1 cellular context compared by ENCODE assay signal in genomic region chr1:161045749-161046573, GRCh38.
A peak's percentile ranks its signal among the peaks of the same experiment; 100 is the strongest.
TF ChIP-seq lines count a peak whose summit lies in the region.

TSS of gene USF1 (minus strand) at chr1:161045977. CDS start at chr1:161043275, 2,702 bp downstream.

TF ChIP-seq in HepG2, 621 proteins besides CTCF, POLR2A, EP300 and RAD21 (continued from another document and continues in another):
- TF ChIP-seq ZC3H13 (CRISPR knock-in tag; IDR thresholded peaks at IDR 0.05) (no peak), ZNF292 (CRISPR knock-in tag; IDR thresholded peaks at IDR 0.05; ENCODE audit: borderline replicate concordance, low read depth) (no peak), ETV6 (CRISPR knock-in tag; conservative IDR thresholded peaks at IDR 0.05) (no peak), RBM39 (IDR thresholded peaks at IDR 0.05; ENCODE audit: low read depth, low read length, poor library complexity, severe bottlenecking) (peak; percentile 19), TAF1 (CRISPR knock-in tag; IDR thresholded peaks at IDR 0.05) (peak; percentile 76), EZH2 (conservative IDR thresholded peaks at IDR 0.05; ENCODE audit: low read depth, low read length) (no peak), ZNF792 (CRISPR knock-in tag; IDR thresholded peaks at IDR 0.05) (no peak; the same call in 1 of the 2 replicates), CAMTA2 (CRISPR knock-in tag; IDR thresholded peaks at IDR 0.05; ENCODE audit: borderline replicate concordance) (no peak), ATF6 (CRISPR knock-in tag; conservative IDR thresholded peaks at IDR 0.05) (no peak), ZFP37 (CRISPR knock-in tag; IDR thresholded peaks at IDR 0.05; ENCODE audit: borderline replicate concordance) (no peak), ZNF563 (CRISPR knock-in tag; IDR thresholded peaks at IDR 0.05) (0 out of 2 replicates have a peak, but pooled peaks have one; percentile 7), HNRNPUL1 (IDR thresholded peaks at IDR 0.05; ENCODE audit: low read depth, low read length) (no peak), ZNF234 (CRISPR knock-in tag; conservative IDR thresholded peaks at IDR 0.05) (no peak), ZNF709 (CRISPR knock-in tag; IDR thresholded peaks at IDR 0.05) (no peak), ZNF451 (CRISPR knock-in tag; IDR thresholded peaks at IDR 0.05) (no peak), THYN1 (CRISPR knock-in tag; IDR thresholded peaks at IDR 0.05; ENCODE audit: borderline replicate concordance, low read depth) (0 out of 2 replicates have a peak, but pooled peaks have one; percentile 37), CREM (IDR thresholded peaks at IDR 0.05) (peak; percentile 91), CREM (CRISPR knock-in tag; IDR thresholded peaks at IDR 0.05) (no peak), ZNF367 (CRISPR knock-in tag; IDR thresholded peaks at IDR 0.05; ENCODE audit: borderline replicate concordance) (no peak), NR2F1 (CRISPR knock-in tag; IDR thresholded peaks at IDR 0.05) (peak in 1 of 2 experiments; percentile 39; a peak in 1 of 4 replicates), GABPA (IDR thresholded peaks at IDR 0.05; ENCODE audit: low read depth, low read length) (peak; percentile 91), GABPA (CRISPR knock-in tag; IDR thresholded peaks at IDR 0.05; ENCODE audit: low read depth) (peak; percentile 100), ZNF644 (CRISPR knock-in tag; IDR thresholded peaks at IDR 0.05; ENCODE audit: low read depth) (peak; percentile 95), ZNF775 (CRISPR knock-in tag; IDR thresholded peaks at IDR 0.05; ENCODE audit: borderline replicate concordance) (0 out of 2 replicates have a peak, but pooled peaks have one; percentile 29), KDM4B (CRISPR knock-in tag; IDR thresholded peaks at IDR 0.05) (peak; percentile 9; the same call in 1 of the 2 replicates), ZNF83 (CRISPR knock-in tag; IDR thresholded peaks at IDR 0.05; ENCODE audit: borderline replicate concordance) (no peak), NAIF1 (CRISPR knock-in tag; IDR thresholded peaks at IDR 0.05; ENCODE audit: borderline replicate concordance) (no peak), CBFB (CRISPR knock-in tag; IDR thresholded peaks at IDR 0.05) (no peak), ZNF510 (CRISPR knock-in tag; IDR thresholded peaks at IDR 0.05; ENCODE audit: low read depth) (peak; percentile 75; the same call in 1 of the 2 replicates), KLF13 (CRISPR knock-in tag; IDR thresholded peaks at IDR 0.05) (no peak), SOX13 (IDR thresholded peaks at IDR 0.05) (no peak), SOX13 (CRISPR knock-in tag; conservative IDR thresholded peaks at IDR 0.05 in 1 of 2, IDR thresholded peaks at IDR 0.05 in 1 of 2) (no peak), PAF1 (CRISPR knock-in tag; IDR thresholded peaks at IDR 0.05) (no peak), MLXIP (CRISPR knock-in tag; IDR thresholded peaks at IDR 0.05; ENCODE audit: borderline replicate concordance) (no peak), PCBP2 (optimal IDR thresholded peaks at IDR 0.05; ENCODE audit: low read depth, low read length, poor library complexity, severe bottlenecking) (no peak), MLLT10 (CRISPR knock-in tag; IDR thresholded peaks at IDR 0.05) (no peak), TCF12 (IDR thresholded peaks at IDR 0.05) (no peak), TCF12 (CRISPR knock-in tag; IDR thresholded peaks at IDR 0.05) (no peak), PRMT3 (CRISPR knock-in tag; IDR thresholded peaks at IDR 0.05; ENCODE audit: borderline replicate concordance, low read depth) (no peak), ZNF589 (CRISPR knock-in tag; conservative IDR thresholded peaks at IDR 0.05) (no peak), FOSL2 (CRISPR knock-in tag; IDR thresholded peaks at IDR 0.05) (peak; percentile 13; the same call in 1 of the 2 replicates)
- TF ChIP-seq, protein P1, sequence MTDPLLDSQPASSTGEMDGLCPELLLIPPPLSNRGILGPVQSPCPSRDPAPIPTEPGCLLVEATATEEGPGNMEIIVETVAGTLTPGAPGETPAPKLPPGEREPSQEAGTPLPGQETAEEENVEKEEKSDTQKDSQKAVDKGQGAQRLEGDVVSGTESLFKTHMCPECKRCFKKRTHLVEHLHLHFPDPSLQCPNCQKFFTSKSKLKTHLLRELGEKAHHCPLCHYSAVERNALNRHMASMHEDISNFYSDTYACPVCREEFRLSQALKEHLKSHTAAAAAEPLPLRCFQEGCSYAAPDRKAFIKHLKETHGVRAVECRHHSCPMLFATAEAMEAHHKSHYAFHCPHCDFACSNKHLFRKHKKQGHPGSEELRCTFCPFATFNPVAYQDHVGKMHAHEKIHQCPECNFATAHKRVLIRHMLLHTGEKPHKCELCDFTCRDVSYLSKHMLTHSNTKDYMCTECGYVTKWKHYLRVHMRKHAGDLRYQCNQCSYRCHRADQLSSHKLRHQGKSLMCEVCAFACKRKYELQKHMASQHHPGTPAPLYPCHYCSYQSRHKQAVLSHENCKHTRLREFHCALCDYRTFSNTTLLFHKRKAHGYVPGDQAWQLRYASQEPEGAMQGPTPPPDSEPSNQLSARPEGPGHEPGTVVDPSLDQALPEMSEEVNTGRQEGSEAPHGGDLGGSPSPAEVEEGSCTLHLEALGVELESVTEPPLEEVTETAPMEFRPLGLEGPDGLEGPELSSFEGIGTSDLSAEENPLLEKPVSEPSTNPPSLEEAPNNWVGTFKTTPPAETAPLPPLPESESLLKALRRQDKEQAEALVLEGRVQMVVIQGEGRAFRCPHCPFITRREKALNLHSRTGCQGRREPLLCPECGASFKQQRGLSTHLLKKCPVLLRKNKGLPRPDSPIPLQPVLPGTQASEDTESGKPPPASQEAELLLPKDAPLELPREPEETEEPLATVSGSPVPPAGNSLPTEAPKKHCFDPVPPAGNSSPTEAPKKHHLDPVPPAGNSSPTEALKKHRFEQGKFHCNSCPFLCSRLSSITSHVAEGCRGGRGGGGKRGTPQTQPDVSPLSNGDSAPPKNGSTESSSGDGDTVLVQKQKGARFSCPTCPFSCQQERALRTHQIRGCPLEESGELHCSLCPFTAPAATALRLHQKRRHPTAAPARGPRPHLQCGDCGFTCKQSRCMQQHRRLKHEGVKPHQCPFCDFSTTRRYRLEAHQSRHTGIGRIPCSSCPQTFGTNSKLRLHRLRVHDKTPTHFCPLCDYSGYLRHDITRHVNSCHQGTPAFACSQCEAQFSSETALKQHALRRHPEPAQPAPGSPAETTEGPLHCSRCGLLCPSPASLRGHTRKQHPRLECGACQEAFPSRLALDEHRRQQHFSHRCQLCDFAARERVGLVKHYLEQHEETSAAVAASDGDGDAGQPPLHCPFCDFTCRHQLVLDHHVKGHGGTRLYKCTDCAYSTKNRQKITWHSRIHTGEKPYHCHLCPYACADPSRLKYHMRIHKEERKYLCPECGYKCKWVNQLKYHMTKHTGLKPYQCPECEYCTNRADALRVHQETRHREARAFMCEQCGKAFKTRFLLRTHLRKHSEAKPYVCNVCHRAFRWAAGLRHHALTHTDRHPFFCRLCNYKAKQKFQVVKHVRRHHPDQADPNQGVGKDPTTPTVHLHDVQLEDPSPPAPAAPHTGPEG (CRISPR knock-in tag; IDR thresholded peaks at IDR 0.05): peak; percentile 40; the same call in 1 of the 2 replicates
- TF ChIP-seq, protein P2, sequence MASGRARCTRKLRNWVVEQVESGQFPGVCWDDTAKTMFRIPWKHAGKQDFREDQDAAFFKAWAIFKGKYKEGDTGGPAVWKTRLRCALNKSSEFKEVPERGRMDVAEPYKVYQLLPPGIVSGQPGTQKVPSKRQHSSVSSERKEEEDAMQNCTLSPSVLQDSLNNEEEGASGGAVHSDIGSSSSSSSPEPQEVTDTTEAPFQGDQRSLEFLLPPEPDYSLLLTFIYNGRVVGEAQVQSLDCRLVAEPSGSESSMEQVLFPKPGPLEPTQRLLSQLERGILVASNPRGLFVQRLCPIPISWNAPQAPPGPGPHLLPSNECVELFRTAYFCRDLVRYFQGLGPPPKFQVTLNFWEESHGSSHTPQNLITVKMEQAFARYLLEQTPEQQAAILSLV (CRISPR knock-in tag; IDR thresholded peaks at IDR 0.05; ENCODE audit: borderline replicate concordance): no peak
- TF ChIP-seq, protein P3, sequence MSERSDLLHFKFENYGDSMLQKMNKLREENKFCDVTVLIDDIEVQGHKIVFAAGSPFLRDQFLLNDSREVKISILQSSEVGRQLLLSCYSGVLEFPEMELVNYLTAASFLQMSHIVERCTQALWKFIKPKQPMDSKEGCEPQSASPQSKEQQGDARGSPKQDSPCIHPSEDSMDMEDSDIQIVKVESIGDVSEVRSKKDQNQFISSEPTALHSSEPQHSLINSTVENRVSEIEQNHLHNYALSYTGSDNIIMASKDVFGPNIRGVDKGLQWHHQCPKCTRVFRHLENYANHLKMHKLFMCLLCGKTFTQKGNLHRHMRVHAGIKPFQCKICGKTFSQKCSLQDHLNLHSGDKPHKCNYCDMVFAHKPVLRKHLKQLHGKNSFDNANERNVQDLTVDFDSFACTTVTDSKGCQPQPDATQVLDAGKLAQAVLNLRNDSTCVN (CRISPR knock-in tag; IDR thresholded peaks at IDR 0.05; ENCODE audit: borderline replicate concordance): no peak
- TF ChIP-seq, protein P4, sequence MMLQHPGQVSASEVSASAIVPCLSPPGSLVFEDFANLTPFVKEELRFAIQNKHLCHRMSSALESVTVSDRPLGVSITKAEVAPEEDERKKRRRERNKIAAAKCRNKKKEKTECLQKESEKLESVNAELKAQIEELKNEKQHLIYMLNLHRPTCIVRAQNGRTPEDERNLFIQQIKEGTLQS (CRISPR knock-in tag; IDR thresholded peaks at IDR 0.05): 0 out of 2 replicates have a peak, but pooled peaks have one; percentile 1
- TF ChIP-seq, protein P5, sequence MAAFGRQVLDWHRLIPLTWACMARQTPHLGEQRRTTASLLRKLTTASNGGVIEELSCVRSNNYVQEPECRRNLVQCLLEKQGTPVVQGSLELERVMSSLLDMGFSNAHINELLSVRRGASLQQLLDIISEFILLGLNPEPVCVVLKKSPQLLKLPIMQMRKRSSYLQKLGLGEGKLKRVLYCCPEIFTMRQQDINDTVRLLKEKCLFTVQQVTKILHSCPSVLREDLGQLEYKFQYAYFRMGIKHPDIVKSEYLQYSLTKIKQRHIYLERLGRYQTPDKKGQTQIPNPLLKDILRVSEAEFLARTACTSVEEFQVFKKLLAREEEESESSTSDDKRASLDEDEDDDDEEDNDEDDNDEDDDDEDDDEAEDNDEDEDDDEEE (CRISPR knock-in tag; IDR thresholded peaks at IDR 0.05): no peak; the same call in 1 of the 2 replicates
- TF ChIP-seq, protein P6, sequence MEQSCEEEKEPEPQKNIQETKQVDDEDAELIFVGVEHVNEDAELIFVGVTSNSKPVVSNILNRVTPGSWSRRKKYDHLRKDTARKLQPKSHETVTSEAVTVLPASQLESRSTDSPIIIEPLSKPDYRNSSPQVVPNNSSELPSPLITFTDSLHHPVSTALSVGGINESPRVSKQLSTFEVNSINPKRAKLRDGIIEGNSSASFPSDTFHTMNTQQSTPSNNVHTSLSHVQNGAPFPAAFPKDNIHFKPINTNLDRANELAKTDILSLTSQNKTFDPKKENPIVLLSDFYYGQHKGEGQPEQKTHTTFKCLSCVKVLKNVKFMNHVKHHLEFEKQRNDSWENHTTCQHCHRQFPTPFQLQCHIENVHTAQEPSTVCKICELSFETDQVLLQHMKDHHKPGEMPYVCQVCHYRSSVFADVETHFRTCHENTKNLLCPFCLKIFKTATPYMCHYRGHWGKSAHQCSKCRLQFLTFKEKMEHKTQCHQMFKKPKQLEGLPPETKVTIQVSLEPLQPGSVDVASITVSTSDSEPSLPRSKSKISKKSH (CRISPR knock-in tag; IDR thresholded peaks at IDR 0.05; ENCODE audit: borderline replicate concordance): no peak
- TF ChIP-seq, protein P7, sequence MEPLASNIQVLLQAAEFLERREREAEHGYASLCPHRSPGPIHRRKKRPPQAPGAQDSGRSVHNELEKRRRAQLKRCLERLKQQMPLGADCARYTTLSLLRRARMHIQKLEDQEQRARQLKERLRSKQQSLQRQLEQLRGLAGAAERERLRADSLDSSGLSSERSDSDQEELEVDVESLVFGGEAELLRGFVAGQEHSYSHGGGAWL (CRISPR knock-in tag; IDR thresholded peaks at IDR 0.05): no peak
- TF ChIP-seq, protein P8, sequence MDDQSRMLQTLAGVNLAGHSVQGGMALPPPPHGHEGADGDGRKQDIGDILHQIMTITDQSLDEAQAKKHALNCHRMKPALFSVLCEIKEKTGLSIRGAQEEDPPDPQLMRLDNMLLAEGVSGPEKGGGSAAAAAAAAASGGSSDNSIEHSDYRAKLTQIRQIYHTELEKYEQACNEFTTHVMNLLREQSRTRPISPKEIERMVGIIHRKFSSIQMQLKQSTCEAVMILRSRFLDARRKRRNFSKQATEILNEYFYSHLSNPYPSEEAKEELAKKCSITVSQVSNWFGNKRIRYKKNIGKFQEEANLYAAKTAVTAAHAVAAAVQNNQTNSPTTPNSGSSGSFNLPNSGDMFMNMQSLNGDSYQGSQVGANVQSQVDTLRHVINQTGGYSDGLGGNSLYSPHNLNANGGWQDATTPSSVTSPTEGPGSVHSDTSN (CRISPR knock-in tag; IDR thresholded peaks at IDR 0.05; ENCODE audit: borderline replicate concordance): no peak
